1 cellular context compared by ENCODE assay signal in the genomic region with DNA sequence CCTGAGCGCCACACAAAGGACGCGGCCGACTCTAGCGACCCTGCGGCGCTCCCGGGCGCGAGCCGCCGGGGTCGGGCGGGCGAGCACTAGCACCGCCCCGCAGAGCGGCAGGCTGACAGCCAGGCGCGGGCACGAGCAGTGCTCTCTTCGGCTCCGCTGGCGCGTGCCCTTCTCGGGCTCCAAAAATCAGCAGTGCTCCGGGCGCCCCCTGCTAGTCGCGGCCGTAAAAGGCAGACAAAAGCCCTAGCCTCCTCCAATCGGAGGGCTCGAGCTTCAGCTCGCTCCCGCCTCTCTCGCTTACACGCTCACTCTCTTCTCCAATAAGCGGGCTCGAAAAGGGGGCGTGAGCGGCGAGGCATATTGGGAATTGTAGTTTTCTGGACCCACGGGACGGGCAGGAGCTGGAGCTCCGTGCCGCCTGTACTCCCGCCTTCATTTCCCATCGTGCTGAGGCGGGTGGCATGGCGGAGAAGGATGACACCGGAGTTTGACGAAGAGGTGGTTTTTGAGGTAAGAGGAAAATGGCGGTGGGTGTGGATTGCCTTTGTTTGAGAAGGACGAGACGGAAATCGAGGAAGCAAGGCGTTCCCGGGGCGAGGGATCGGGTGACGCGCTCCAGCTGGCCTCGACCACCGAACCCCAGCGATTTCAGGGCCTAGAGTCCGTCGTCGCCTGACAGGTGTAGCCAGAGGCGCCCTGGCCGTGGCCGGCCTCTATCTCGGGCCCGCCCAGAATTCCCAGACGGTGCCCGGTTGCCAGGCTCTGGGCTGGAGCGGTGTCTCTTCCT.
TF ChIP-seq lines count a peak whose summit lies in the region.

A gene (minus strand): TSS at position 91 of the 787 bp plus-strand sequence. CDS start 227 bp downstream, outside the sequence.
A gene with protein sequence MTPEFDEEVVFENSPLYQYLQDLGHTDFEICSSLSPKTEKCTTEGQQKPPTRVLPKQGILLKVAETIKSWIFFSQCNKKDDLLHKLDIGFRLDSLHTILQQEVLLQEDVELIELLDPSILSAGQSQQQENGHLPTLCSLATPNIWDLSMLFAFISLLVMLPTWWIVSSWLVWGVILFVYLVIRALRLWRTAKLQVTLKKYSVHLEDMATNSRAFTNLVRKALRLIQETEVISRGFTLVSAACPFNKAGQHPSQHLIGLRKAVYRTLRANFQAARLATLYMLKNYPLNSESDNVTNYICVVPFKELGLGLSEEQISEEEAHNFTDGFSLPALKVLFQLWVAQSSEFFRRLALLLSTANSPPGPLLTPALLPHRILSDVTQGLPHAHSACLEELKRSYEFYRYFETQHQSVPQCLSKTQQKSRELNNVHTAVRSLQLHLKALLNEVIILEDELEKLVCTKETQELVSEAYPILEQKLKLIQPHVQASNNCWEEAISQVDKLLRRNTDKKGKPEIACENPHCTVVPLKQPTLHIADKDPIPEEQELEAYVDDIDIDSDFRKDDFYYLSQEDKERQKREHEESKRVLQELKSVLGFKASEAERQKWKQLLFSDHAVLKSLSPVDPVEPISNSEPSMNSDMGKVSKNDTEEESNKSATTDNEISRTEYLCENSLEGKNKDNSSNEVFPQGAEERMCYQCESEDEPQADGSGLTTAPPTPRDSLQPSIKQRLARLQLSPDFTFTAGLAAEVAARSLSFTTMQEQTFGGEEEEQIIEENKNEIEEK (plus strand): TSS at position 431 of the 787 bp plus-strand sequence. CDS start 44 bp downstream, at position 475.

TF ChIP-seq in A549, 52 proteins besides CTCF, POLR2A, EP300 and RAD21 (continued from another document):
- TF ChIP-seq GATA3 (IDR thresholded peaks at IDR 0.05; ENCODE audit: borderline replicate concordance) (peak; percentile 18; the same call in 1 of the 2 replicates), JUNB (IDR thresholded peaks at IDR 0.05) (no peak), ESRRA (IDR thresholded peaks at IDR 0.05; ENCODE audit: borderline replicate concordance, low read length) (no peak), CHD4 (IDR thresholded peaks at IDR 0.05; ENCODE audit: borderline replicate concordance) (no peak), CEBPB (IDR thresholded peaks at IDR 0.05) (no peak), FOXS1 (CRISPR knock-in tag; IDR thresholded peaks at IDR 0.05) (no peak), HOXB13 (CRISPR knock-in tag; IDR thresholded peaks at IDR 0.05; ENCODE audit: low read depth) (peak; percentile 64; the same call in 1 of the 2 replicates), FOSB (CRISPR knock-in tag; IDR thresholded peaks at IDR 0.05) (no peak), MYC (IDR thresholded peaks at IDR 0.05; ENCODE audit: borderline replicate concordance, low read length) (peak; percentile 85; the same call in 1 of the 2 replicates), ZNF302 (CRISPR knock-in tag; IDR thresholded peaks at IDR 0.05) (no peak), SREBF2 (IDR thresholded peaks at IDR 0.05) (no peak), NFE2L2 (conservative IDR thresholded peaks at IDR 0.05; ENCODE audit: low read length) (no peak), BHLHE40 (IDR thresholded peaks at IDR 0.05; ENCODE audit: low read depth, low read length) (peak; percentile 63), HOXA7 (CRISPR knock-in tag; IDR thresholded peaks at IDR 0.05) (no peak), POLR2AphosphoS2 (conservative IDR thresholded peaks at IDR 0.05; ENCODE audit: low read length) (no peak), RCOR1 (IDR thresholded peaks at IDR 0.05; ENCODE audit: low read depth, low read length) (no peak), EHF (CRISPR knock-in tag; IDR thresholded peaks at IDR 0.05) (peak; percentile 64; the same call in 1 of the 2 replicates), CHD2 (IDR thresholded peaks at IDR 0.05; ENCODE audit: low read length, partially characterized antibody) (no peak), CBX2 (IDR thresholded peaks at IDR 0.05; ENCODE audit: borderline replicate concordance, low read depth) (no peak), KDM5A (IDR thresholded peaks at IDR 0.05) (no peak), HOXB5 (CRISPR knock-in tag; IDR thresholded peaks at IDR 0.05) (0 out of 2 replicates have a peak, but pooled peaks have one; percentile 59), ZC3H11A (IDR thresholded peaks at IDR 0.05) (no peak), NPAS2 (CRISPR knock-in tag; IDR thresholded peaks at IDR 0.05; ENCODE audit: borderline replicate concordance) (no peak), RNF2 (IDR thresholded peaks at IDR 0.05; ENCODE audit: borderline replicate concordance, low read depth) (no peak), FOSL2 (IDR thresholded peaks at IDR 0.05) (no peak), FOSL2 (CRISPR knock-in tag; IDR thresholded peaks at IDR 0.05) (0 out of 2 replicates have a peak, but pooled peaks have one; percentile 9), NR3C1 (IDR thresholded peaks at IDR 0.05) (no peak), JUN (IDR thresholded peaks at IDR 0.05) (peak in 1 of 2 experiments; percentile 68; a peak in 2 of 5 replicates), EHMT2 (IDR thresholded peaks at IDR 0.05; ENCODE audit: low read depth) (no peak)
- TF ChIP-seq, protein P1, sequence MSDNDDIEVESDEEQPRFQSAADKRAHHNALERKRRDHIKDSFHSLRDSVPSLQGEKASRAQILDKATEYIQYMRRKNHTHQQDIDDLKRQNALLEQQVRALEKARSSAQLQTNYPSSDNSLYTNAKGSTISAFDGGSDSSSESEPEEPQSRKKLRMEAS (IDR thresholded peaks at IDR 0.05) = peak; percentile 93
- TF ChIP-seq, protein P2, sequence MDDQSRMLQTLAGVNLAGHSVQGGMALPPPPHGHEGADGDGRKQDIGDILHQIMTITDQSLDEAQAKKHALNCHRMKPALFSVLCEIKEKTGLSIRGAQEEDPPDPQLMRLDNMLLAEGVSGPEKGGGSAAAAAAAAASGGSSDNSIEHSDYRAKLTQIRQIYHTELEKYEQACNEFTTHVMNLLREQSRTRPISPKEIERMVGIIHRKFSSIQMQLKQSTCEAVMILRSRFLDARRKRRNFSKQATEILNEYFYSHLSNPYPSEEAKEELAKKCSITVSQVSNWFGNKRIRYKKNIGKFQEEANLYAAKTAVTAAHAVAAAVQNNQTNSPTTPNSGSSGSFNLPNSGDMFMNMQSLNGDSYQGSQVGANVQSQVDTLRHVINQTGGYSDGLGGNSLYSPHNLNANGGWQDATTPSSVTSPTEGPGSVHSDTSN (IDR thresholded peaks at IDR 0.05) = 0 out of 2 replicates have a peak, but pooled peaks have one; percentile 37
- TF ChIP-seq, protein P3, sequence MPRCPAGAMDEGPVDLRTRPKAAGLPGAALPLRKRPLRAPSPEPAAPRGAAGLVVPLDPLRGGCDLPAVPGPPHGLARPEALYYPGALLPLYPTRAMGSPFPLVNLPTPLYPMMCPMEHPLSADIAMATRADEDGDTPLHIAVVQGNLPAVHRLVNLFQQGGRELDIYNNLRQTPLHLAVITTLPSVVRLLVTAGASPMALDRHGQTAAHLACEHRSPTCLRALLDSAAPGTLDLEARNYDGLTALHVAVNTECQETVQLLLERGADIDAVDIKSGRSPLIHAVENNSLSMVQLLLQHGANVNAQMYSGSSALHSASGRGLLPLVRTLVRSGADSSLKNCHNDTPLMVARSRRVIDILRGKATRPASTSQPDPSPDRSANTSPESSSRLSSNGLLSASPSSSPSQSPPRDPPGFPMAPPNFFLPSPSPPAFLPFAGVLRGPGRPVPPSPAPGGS (IDR thresholded peaks at IDR 0.05) = no peak; the same call in 2 of the 3 replicates
- TF ChIP-seq, protein P4, sequence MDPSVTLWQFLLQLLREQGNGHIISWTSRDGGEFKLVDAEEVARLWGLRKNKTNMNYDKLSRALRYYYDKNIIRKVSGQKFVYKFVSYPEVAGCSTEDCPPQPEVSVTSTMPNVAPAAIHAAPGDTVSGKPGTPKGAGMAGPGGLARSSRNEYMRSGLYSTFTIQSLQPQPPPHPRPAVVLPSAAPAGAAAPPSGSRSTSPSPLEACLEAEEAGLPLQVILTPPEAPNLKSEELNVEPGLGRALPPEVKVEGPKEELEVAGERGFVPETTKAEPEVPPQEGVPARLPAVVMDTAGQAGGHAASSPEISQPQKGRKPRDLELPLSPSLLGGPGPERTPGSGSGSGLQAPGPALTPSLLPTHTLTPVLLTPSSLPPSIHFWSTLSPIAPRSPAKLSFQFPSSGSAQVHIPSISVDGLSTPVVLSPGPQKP (IDR thresholded peaks at IDR 0.05; ENCODE audit: low read depth, low read length) = no peak
- TF ChIP-seq, protein P5, sequence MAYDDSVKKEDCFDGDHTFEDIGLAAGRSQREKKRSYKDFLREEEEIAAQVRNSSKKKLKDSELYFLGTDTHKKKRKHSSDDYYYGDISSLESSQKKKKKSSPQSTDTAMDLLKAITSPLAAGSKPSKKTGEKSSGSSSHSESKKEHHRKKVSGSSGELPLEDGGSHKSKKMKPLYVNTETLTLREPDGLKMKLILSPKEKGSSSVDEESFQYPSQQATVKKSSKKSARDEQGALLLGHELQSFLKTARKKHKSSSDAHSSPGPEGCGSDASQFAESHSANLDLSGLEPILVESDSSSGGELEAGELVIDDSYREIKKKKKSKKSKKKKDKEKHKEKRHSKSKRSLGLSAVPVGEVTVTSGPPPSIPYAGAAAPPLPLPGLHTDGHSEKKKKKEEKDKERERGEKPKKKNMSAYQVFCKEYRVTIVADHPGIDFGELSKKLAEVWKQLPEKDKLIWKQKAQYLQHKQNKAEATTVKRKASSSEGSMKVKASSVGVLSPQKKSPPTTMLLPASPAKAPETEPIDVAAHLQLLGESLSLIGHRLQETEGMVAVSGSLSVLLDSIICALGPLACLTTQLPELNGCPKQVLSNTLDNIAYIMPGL (CRISPR knock-in tag; IDR thresholded peaks at IDR 0.05; ENCODE audit: borderline replicate concordance) = no peak
- TF ChIP-seq, protein P6, sequence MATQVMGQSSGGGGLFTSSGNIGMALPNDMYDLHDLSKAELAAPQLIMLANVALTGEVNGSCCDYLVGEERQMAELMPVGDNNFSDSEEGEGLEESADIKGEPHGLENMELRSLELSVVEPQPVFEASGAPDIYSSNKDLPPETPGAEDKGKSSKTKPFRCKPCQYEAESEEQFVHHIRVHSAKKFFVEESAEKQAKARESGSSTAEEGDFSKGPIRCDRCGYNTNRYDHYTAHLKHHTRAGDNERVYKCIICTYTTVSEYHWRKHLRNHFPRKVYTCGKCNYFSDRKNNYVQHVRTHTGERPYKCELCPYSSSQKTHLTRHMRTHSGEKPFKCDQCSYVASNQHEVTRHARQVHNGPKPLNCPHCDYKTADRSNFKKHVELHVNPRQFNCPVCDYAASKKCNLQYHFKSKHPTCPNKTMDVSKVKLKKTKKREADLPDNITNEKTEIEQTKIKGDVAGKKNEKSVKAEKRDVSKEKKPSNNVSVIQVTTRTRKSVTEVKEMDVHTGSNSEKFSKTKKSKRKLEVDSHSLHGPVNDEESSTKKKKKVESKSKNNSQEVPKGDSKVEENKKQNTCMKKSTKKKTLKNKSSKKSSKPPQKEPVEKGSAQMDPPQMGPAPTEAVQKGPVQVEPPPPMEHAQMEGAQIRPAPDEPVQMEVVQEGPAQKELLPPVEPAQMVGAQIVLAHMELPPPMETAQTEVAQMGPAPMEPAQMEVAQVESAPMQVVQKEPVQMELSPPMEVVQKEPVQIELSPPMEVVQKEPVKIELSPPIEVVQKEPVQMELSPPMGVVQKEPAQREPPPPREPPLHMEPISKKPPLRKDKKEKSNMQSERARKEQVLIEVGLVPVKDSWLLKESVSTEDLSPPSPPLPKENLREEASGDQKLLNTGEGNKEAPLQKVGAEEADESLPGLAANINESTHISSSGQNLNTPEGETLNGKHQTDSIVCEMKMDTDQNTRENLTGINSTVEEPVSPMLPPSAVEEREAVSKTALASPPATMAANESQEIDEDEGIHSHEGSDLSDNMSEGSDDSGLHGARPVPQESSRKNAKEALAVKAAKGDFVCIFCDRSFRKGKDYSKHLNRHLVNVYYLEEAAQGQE (IDR thresholded peaks at IDR 0.05) = no peak
- TF ChIP-seq, protein P7, sequence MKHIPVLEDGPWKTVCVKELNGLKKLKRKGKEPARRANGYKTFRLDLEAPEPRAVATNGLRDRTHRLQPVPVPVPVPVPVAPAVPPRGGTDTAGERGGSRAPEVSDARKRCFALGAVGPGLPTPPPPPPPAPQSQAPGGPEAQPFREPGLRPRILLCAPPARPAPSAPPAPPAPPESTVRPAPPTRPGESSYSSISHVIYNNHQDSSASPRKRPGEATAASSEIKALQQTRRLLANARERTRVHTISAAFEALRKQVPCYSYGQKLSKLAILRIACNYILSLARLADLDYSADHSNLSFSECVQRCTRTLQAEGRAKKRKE (CRISPR knock-in tag; IDR thresholded peaks at IDR 0.05; ENCODE audit: low read depth) = peak; percentile 72; the same call in 1 of the 2 replicates
